ENCODE assay signal across 10 cellular contexts in genomic region chr3:115341208-115341607, GRCh38.
DNase-seq lines count a peak whose midpoint lies in the region; TF ChIP-seq lines count a peak whose summit lies in the region.
"Had no signal": no experiment of that assay in that cellular context is flagged by ENCODE, and none has a peak within 500 bp of the region (broad histone marks: within the 10 kb centered on the region; RNA-seq: fewer than 3 reads in every experiment).

No MANE protein-coding gene starts in this region.

- no peak for TF ChIP-seq POLR2A in NB4 (IDR thresholded peaks at IDR 0.05; ENCODE audit: extremely low read depth, insufficient read length)

- H3K4me3 ChIP-seq in NB4 (ENCODE audit: low read depth, low read length) (no peak overlapping the region), choroid plexus epithelial cell (ENCODE audit: low read depth, low read length) (no peak overlapping the region)
- H3K4me3 ChIP-seq: right atrium auricular region had no signal

- DNase-seq in NCI-H446 treated with DMSO at 0.1 percent for 48 hours (lab: John Stamatoyannopoulos, UW): peak; percentile 11
- DNase-seq in NCI-H446 (lab: John Stamatoyannopoulos, UW): no peak
- peak; percentile 8 for DNase-seq in NB4 (ENCODE audit: low read depth)
- peak; percentile 70 for DNase-seq in choroid plexus epithelial cell (ENCODE audit: low read depth)
- peak; percentile 81 for DNase-seq in renal cortical epithelial cell (ENCODE audit: low read depth)
- DNase-seq in NCI-H1048 (lab: John Stamatoyannopoulos, UW): no peak
- DNase-seq in DMS153 (lab: John Stamatoyannopoulos, UW): no peak
- DNase-seq in COLO668 (lab: John Stamatoyannopoulos, UW; ENCODE audit: unreplicated experiment): no peak
- DNase-seq: KG1 had no signal

- no peak for TF ChIP-seq CTCF in NB4 (IDR thresholded peaks at IDR 0.05; ENCODE audit: low read depth, low read length)
- TF ChIP-seq CTCF in choroid plexus epithelial cell (conservative IDR thresholded peaks at IDR 0.05; ENCODE audit: low read depth, low read length): no peak

Comparison
In these comparisons a context has a peak if more than half of its experiments do, and no peak if none do; other contexts are left out.
1. DNase-seq: peak in NCI-H446 treated with DMSO at 0.1 percent for 48 hours (single experiment), NB4 (single experiment), choroid plexus epithelial cell (single experiment) and renal cortical epithelial cell (single experiment); none in NCI-H446 (0 of 2), NCI-H1048 (single experiment), DMS153 (single experiment) and COLO668 (single experiment).